1 cellular context compared by ENCODE assay signal in the genomic region with DNA sequence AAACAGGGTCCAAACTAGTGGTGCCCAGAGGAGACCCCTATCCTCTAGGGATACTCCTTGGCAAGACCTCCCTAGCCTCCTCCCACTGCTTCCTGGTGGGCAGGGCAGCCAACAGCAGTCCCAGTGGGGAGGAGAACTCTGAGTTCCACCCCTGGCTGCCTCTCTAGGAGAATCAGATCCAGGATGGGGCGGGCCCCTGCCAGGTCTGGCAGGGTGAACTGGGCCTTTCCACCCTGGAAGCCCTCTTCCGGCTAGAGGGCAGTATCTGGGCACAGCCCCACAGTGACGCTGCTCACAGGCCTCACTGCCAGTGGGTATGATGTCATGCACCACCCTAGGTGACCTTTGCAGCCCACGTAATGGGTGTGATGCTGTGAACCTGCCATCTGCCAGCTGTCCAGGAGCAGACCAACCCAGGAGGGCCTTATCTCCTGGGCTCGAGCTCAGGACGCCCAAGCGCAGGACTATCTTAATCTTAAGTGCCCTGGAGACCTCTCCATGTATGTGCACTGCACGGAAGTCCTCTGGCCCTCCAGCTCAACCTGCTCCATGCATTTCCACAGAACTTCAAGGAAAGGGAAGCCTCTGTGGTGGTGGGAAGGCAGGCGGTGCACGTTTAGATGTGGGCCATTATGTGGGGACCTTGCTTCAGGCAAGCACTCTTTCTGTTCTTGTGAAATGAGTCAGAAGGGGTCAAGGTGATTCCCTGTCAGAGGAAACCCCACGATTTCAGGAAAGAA.
TF ChIP-seq lines count a peak whose summit lies in the region.

No MANE protein-coding gene starts in this region.

TF ChIP-seq in HepG2, 621 proteins besides CTCF, POLR2A, EP300 and RAD21 (continued from another document and continues in another):
- TF ChIP-seq, protein P1, sequence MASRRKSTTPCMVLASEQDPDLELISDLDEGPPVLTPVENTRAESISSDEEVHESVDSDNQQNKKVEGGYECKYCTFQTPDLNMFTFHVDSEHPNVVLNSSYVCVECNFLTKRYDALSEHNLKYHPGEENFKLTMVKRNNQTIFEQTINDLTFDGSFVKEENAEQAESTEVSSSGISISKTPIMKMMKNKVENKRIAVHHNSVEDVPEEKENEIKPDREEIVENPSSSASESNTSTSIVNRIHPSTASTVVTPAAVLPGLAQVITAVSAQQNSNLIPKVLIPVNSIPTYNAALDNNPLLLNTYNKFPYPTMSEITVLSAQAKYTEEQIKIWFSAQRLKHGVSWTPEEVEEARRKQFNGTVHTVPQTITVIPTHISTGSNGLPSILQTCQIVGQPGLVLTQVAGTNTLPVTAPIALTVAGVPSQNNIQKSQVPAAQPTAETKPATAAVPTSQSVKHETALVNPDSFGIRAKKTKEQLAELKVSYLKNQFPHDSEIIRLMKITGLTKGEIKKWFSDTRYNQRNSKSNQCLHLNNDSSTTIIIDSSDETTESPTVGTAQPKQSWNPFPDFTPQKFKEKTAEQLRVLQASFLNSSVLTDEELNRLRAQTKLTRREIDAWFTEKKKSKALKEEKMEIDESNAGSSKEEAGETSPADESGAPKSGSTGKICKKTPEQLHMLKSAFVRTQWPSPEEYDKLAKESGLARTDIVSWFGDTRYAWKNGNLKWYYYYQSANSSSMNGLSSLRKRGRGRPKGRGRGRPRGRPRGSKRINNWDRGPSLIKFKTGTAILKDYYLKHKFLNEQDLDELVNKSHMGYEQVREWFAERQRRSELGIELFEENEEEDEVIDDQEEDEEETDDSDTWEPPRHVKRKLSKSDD (CRISPR knock-in tag; IDR thresholded peaks at IDR 0.05; ENCODE audit: low read depth) = no peak
- TF ChIP-seq RAD51 (IDR thresholded peaks at IDR 0.05; ENCODE audit: borderline replicate concordance) (no peak), ZNF24 (IDR thresholded peaks at IDR 0.05) (no peak), SMAD9 (CRISPR knock-in tag; IDR thresholded peaks at IDR 0.05) (no peak), CREM (IDR thresholded peaks at IDR 0.05) (no peak), CREM (CRISPR knock-in tag; IDR thresholded peaks at IDR 0.05) (no peak), ZNF746 (CRISPR knock-in tag; IDR thresholded peaks at IDR 0.05) (no peak), ZFY (CRISPR knock-in tag; IDR thresholded peaks at IDR 0.05) (peak; percentile 21; the same call in 1 of the 2 replicates), ZNF619 (CRISPR knock-in tag; IDR thresholded peaks at IDR 0.05) (no peak), AKAP8 (CRISPR knock-in tag; IDR thresholded peaks at IDR 0.05) (no peak), ARNT2 (CRISPR knock-in tag; IDR thresholded peaks at IDR 0.05; ENCODE audit: low read depth) (no peak), CHD4 (IDR thresholded peaks at IDR 0.05; ENCODE audit: borderline replicate concordance, low read length) (no peak), MBD4 (IDR thresholded peaks at IDR 0.05; ENCODE audit: borderline replicate concordance, low read length) (no peak), ZKSCAN8 (CRISPR knock-in tag; IDR thresholded peaks at IDR 0.05; ENCODE audit: borderline replicate concordance) (no peak), KAT2B (IDR thresholded peaks at IDR 0.05; ENCODE audit: borderline replicate concordance, low read depth, low read length) (no peak), ZNF274 (CRISPR knock-in tag; IDR thresholded peaks at IDR 0.05) (no peak), MTA3 (CRISPR knock-in tag; IDR thresholded peaks at IDR 0.05) (no peak), HIVEP1 (CRISPR knock-in tag; IDR thresholded peaks at IDR 0.05) (no peak), HOXA3 (CRISPR knock-in tag; IDR thresholded peaks at IDR 0.05) (0 out of 2 replicates have a peak, but pooled peaks have one; percentile 6), ETV6 (CRISPR knock-in tag; conservative IDR thresholded peaks at IDR 0.05) (no peak), GPN1 (CRISPR knock-in tag; IDR thresholded peaks at IDR 0.05; ENCODE audit: borderline replicate concordance) (no peak)
- TF ChIP-seq, protein P2, sequence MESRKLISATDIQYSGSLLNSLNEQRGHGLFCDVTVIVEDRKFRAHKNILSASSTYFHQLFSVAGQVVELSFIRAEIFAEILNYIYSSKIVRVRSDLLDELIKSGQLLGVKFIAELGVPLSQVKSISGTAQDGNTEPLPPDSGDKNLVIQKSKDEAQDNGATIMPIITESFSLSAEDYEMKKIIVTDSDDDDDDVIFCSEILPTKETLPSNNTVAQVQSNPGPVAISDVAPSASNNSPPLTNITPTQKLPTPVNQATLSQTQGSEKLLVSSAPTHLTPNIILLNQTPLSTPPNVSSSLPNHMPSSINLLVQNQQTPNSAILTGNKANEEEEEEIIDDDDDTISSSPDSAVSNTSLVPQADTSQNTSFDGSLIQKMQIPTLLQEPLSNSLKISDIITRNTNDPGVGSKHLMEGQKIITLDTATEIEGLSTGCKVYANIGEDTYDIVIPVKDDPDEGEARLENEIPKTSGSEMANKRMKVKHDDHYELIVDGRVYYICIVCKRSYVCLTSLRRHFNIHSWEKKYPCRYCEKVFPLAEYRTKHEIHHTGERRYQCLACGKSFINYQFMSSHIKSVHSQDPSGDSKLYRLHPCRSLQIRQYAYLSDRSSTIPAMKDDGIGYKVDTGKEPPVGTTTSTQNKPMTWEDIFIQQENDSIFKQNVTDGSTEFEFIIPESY (CRISPR knock-in tag; IDR thresholded peaks at IDR 0.05) = no peak
- TF ChIP-seq, protein P3, sequence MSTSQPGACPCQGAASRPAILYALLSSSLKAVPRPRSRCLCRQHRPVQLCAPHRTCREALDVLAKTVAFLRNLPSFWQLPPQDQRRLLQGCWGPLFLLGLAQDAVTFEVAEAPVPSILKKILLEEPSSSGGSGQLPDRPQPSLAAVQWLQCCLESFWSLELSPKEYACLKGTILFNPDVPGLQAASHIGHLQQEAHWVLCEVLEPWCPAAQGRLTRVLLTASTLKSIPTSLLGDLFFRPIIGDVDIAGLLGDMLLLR (CRISPR knock-in tag; IDR thresholded peaks at IDR 0.05) = peak; percentile 19; the same call in 1 of the 2 replicates
- TF ChIP-seq, protein P4, sequence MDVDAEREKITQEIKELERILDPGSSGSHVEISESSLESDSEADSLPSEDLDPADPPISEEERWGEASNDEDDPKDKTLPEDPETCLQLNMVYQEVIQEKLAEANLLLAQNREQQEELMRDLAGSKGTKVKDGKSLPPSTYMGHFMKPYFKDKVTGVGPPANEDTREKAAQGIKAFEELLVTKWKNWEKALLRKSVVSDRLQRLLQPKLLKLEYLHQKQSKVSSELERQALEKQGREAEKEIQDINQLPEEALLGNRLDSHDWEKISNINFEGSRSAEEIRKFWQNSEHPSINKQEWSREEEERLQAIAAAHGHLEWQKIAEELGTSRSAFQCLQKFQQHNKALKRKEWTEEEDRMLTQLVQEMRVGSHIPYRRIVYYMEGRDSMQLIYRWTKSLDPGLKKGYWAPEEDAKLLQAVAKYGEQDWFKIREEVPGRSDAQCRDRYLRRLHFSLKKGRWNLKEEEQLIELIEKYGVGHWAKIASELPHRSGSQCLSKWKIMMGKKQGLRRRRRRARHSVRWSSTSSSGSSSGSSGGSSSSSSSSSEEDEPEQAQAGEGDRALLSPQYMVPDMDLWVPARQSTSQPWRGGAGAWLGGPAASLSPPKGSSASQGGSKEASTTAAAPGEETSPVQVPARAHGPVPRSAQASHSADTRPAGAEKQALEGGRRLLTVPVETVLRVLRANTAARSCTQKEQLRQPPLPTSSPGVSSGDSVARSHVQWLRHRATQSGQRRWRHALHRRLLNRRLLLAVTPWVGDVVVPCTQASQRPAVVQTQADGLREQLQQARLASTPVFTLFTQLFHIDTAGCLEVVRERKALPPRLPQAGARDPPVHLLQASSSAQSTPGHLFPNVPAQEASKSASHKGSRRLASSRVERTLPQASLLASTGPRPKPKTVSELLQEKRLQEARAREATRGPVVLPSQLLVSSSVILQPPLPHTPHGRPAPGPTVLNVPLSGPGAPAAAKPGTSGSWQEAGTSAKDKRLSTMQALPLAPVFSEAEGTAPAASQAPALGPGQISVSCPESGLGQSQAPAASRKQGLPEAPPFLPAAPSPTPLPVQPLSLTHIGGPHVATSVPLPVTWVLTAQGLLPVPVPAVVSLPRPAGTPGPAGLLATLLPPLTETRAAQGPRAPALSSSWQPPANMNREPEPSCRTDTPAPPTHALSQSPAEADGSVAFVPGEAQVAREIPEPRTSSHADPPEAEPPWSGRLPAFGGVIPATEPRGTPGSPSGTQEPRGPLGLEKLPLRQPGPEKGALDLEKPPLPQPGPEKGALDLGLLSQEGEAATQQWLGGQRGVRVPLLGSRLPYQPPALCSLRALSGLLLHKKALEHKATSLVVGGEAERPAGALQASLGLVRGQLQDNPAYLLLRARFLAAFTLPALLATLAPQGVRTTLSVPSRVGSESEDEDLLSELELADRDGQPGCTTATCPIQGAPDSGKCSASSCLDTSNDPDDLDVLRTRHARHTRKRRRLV (CRISPR knock-in tag; IDR thresholded peaks at IDR 0.05) = no peak
- TF ChIP-seq, protein P5, sequence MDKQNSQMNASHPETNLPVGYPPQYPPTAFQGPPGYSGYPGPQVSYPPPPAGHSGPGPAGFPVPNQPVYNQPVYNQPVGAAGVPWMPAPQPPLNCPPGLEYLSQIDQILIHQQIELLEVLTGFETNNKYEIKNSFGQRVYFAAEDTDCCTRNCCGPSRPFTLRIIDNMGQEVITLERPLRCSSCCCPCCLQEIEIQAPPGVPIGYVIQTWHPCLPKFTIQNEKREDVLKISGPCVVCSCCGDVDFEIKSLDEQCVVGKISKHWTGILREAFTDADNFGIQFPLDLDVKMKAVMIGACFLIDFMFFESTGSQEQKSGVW (CRISPR knock-in tag; IDR thresholded peaks at IDR 0.05; ENCODE audit: borderline replicate concordance) = no peak
- TF ChIP-seq, protein P6, sequence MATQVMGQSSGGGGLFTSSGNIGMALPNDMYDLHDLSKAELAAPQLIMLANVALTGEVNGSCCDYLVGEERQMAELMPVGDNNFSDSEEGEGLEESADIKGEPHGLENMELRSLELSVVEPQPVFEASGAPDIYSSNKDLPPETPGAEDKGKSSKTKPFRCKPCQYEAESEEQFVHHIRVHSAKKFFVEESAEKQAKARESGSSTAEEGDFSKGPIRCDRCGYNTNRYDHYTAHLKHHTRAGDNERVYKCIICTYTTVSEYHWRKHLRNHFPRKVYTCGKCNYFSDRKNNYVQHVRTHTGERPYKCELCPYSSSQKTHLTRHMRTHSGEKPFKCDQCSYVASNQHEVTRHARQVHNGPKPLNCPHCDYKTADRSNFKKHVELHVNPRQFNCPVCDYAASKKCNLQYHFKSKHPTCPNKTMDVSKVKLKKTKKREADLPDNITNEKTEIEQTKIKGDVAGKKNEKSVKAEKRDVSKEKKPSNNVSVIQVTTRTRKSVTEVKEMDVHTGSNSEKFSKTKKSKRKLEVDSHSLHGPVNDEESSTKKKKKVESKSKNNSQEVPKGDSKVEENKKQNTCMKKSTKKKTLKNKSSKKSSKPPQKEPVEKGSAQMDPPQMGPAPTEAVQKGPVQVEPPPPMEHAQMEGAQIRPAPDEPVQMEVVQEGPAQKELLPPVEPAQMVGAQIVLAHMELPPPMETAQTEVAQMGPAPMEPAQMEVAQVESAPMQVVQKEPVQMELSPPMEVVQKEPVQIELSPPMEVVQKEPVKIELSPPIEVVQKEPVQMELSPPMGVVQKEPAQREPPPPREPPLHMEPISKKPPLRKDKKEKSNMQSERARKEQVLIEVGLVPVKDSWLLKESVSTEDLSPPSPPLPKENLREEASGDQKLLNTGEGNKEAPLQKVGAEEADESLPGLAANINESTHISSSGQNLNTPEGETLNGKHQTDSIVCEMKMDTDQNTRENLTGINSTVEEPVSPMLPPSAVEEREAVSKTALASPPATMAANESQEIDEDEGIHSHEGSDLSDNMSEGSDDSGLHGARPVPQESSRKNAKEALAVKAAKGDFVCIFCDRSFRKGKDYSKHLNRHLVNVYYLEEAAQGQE (IDR thresholded peaks at IDR 0.05; ENCODE audit: borderline replicate concordance in 1 of 2, low read depth in 1 of 2, low read length in 2 of 2) = no peak
- TF ChIP-seq, protein P7, sequence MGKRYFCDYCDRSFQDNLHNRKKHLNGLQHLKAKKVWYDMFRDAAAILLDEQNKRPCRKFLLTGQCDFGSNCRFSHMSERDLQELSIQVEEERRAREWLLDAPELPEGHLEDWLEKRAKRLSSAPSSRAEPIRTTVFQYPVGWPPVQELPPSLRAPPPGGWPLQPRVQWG (CRISPR knock-in tag; IDR thresholded peaks at IDR 0.05; ENCODE audit: borderline replicate concordance, low read depth) = no peak
- TF ChIP-seq, protein P8, sequence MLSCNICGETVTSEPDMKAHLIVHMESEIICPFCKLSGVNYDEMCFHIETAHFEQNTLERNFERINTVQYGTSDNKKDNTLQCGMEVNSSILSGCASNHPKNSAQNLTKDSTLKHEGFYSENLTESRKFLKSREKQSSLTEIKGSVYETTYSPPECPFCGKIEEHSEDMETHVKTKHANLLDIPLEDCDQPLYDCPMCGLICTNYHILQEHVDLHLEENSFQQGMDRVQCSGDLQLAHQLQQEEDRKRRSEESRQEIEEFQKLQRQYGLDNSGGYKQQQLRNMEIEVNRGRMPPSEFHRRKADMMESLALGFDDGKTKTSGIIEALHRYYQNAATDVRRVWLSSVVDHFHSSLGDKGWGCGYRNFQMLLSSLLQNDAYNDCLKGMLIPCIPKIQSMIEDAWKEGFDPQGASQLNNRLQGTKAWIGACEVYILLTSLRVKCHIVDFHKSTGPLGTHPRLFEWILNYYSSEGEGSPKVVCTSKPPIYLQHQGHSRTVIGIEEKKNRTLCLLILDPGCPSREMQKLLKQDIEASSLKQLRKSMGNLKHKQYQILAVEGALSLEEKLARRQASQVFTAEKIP (CRISPR knock-in tag; IDR thresholded peaks at IDR 0.05; ENCODE audit: borderline replicate concordance) = no peak
- TF ChIP-seq, protein P9, sequence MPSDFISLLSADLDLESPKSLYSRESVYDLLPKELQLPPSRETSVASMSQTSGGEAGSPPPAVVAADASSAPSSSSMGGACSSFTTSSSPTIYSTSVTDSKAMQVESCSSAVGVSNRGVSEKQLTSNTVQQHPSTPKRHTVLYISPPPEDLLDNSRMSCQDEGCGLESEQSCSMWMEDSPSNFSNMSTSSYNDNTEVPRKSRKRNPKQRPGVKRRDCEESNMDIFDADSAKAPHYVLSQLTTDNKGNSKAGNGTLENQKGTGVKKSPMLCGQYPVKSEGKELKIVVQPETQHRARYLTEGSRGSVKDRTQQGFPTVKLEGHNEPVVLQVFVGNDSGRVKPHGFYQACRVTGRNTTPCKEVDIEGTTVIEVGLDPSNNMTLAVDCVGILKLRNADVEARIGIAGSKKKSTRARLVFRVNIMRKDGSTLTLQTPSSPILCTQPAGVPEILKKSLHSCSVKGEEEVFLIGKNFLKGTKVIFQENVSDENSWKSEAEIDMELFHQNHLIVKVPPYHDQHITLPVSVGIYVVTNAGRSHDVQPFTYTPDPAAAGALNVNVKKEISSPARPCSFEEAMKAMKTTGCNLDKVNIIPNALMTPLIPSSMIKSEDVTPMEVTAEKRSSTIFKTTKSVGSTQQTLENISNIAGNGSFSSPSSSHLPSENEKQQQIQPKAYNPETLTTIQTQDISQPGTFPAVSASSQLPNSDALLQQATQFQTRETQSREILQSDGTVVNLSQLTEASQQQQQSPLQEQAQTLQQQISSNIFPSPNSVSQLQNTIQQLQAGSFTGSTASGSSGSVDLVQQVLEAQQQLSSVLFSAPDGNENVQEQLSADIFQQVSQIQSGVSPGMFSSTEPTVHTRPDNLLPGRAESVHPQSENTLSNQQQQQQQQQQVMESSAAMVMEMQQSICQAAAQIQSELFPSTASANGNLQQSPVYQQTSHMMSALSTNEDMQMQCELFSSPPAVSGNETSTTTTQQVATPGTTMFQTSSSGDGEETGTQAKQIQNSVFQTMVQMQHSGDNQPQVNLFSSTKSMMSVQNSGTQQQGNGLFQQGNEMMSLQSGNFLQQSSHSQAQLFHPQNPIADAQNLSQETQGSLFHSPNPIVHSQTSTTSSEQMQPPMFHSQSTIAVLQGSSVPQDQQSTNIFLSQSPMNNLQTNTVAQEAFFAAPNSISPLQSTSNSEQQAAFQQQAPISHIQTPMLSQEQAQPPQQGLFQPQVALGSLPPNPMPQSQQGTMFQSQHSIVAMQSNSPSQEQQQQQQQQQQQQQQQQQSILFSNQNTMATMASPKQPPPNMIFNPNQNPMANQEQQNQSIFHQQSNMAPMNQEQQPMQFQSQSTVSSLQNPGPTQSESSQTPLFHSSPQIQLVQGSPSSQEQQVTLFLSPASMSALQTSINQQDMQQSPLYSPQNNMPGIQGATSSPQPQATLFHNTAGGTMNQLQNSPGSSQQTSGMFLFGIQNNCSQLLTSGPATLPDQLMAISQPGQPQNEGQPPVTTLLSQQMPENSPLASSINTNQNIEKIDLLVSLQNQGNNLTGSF (CRISPR knock-in tag; IDR thresholded peaks at IDR 0.05) = no peak
